ENCODE assay signal across 14 cellular contexts in the genomic region with DNA sequence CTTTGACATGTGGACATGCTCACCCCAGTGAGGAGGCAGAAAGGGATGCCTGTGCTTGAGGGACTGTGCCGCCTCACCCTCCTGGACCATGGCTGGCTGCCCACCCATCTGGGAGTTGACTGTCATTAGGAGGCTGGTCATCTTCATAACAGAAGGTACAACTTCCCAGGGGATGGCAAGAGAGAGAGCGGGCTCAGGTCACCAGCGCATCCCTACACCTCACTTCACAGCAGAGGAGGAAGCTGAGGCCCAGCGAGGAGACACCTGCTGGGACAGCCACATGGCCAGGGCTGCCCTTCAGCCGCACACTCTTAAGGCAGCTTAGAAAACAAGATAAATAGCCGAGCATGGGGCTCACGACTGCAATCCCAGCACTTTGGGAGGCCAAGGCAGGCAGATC. TPM values are rescaled to one million over a fixed set of nuclear protein-coding genes. Genes with fewer than 3 reads are reported as not detected.
DNase-seq lines count a peak whose midpoint lies in the region; ATAC-seq and TF ChIP-seq lines count a peak whose summit lies in the region.
"Had no signal": no experiment of that assay in that cellular context is flagged by ENCODE, and none has a peak within 500 bp of the region (broad histone marks: within the 10 kb centered on the region; RNA-seq: fewer than 3 reads in every experiment).

No MANE protein-coding gene starts in this region.

- H3K4me1 Mint-ChIP-seq in glutamatergic neuron (ENCODE audit: low read depth, unreplicated experiment): peaks cover 16% of the 10 kb centered on the region

- H3K9me3 ChIP-seq in left ventricle myocardium inferior (replicated peaks) (no peaks in the 10 kb centered on the region), right cardiac atrium (ENCODE audit: control insufficient read depth, low read length) (no peaks in the 10 kb centered on the region), esophagus muscularis mucosa (no peaks in the 10 kb centered on the region), gastrocnemius medialis (no peaks in the 10 kb centered on the region), vagina (no peaks in the 10 kb centered on the region)
- H3K9me3 ChIP-seq: BLaER1 treated with 17β-estradiol and CSF1 and Interleukin-3, amounts not matched to agents 10 nM and 100 nM had no signal

- no peak for DNase-seq in left ventricle myocardium inferior
- no peak for DNase-seq in right cardiac atrium
- DNase-seq in esophagus muscularis mucosa (ENCODE audit: extremely low spot score): no peak
- no peak for DNase-seq in gastrocnemius medialis
- no peak for DNase-seq in vagina (ENCODE audit: extremely low spot score in 2 of 2)
- DNase-seq in glutamatergic neuron: no peak
- DNase-seq: ACHN; CD4-positive, CD25-positive, alpha-beta regulatory T cell; DMS53; GM23248; H7 had no signal

- no peak for TF ChIP-seq EP300 in esophagus muscularis mucosa (IDR thresholded peaks at IDR 0.05)

- H3K4me3 ChIP-seq in left ventricle myocardium inferior (no peak overlapping the region), right cardiac atrium (ENCODE audit: low read length) (no peak overlapping the region), esophagus muscularis mucosa (no peak overlapping the region), gastrocnemius medialis (no peak overlapping the region), vagina (no peak overlapping the region)
- H3K4me3 ChIP-seq: BLaER1 treated with 17β-estradiol and CSF1 and Interleukin-3, amounts not matched to agents 10 nM and 100 nM; GM23248 had no signal

- 95% methylated on average over 7 of the region's 7 CpGs for WGBS in right cardiac atrium
- 96% methylated on average over 7 of the region's 7 CpGs for WGBS in esophagus muscularis mucosa

- peaks cover 7% of the 10 kb centered on the region for H3K27me3 Mint-ChIP-seq in glutamatergic neuron (ENCODE audit: unreplicated experiment)
- H3K27me3 Mint-ChIP-seq: CD4-positive, CD25-positive, alpha-beta regulatory T cell had no signal

- H3K27ac Mint-ChIP-seq in glutamatergic neuron (ENCODE audit: unreplicated experiment): no peak overlapping the region
- H3K27ac Mint-ChIP-seq: CD4-positive, CD25-positive, alpha-beta regulatory T cell had no signal

- TF ChIP-seq POLR2A in esophagus muscularis mucosa (IDR thresholded peaks at IDR 0.05; ENCODE audit: low read depth) (no peak), gastrocnemius medialis (IDR thresholded peaks at IDR 0.05) (no peak), vagina (IDR thresholded peaks at IDR 0.05) (no peak)

- ATAC-seq in right cardiac atrium: no peak
- no peak for ATAC-seq in gastrocnemius medialis
- ATAC-seq in GM19455 (IDR thresholded peaks at IDR 0.05; ENCODE audit: unreplicated experiment): no peak
- no peak for ATAC-seq in HG03025 (IDR thresholded peaks at IDR 0.05; ENCODE audit: low FRiP score, unreplicated experiment)

- H3K4me1 ChIP-seq in left ventricle myocardium inferior: peaks cover 54% of the 10 kb centered on the region
- H3K4me1 ChIP-seq in right cardiac atrium (ENCODE audit: control insufficient read depth, insufficient read depth, low read length): peaks cover 7% of the 10 kb centered on the region
- peaks cover 0 to 17% (median 16%) of the 10 kb centered on the region in 4 donors for H3K4me1 ChIP-seq in esophagus muscularis mucosa
- no peaks in the 10 kb centered on the region for H3K4me1 ChIP-seq in gastrocnemius medialis
- H3K4me1 ChIP-seq in vagina: peaks cover 47% of the 10 kb centered on the region

- H3K36me3 ChIP-seq in left ventricle myocardium inferior: no peaks in the 10 kb centered on the region
- H3K36me3 ChIP-seq in esophagus muscularis mucosa: no peaks in the 10 kb centered on the region
- no peaks in the 10 kb centered on the region for H3K36me3 ChIP-seq in gastrocnemius medialis
- H3K36me3 ChIP-seq in vagina: no peaks in the 10 kb centered on the region

- H3K4me3 Mint-ChIP-seq in glutamatergic neuron (ENCODE audit: unreplicated experiment): no peak overlapping the region
- H3K4me3 Mint-ChIP-seq: CD4-positive, CD25-positive, alpha-beta regulatory T cell had no signal

- in situ Hi-C loops in gastrocnemius medialis (cut with MboI; ENCODE audit: low sequenced_read_pairs in 4 of 4): no loop called here

- peak overlapping the region; percentile 75 for H3K27ac ChIP-seq in left ventricle myocardium inferior (replicated peaks)
- no peak overlapping the region for H3K27ac ChIP-seq in right cardiac atrium (ENCODE audit: low read length)
- peak overlapping the region in 3 of 4 donors; percentile 10 to 37 (median 19) for H3K27ac ChIP-seq in esophagus muscularis mucosa (replicated peaks in 1 of 4)
- H3K27ac ChIP-seq in gastrocnemius medialis: peak overlapping the region in 3 of 4 donors; percentile 54 to 69 (median 63)
- peak overlapping the region; percentile 71 for H3K27ac ChIP-seq in vagina
- H3K27ac ChIP-seq: BLaER1 treated with 17β-estradiol and CSF1 and Interleukin-3, amounts not matched to agents 10 nM and 100 nM; GM23248 had no signal

- H3K36me3 Mint-ChIP-seq in glutamatergic neuron (ENCODE audit: unreplicated experiment): no peaks in the 10 kb centered on the region

- H3K27me3 ChIP-seq in left ventricle myocardium inferior (ENCODE audit: low read depth) (no peaks in the 10 kb centered on the region), right cardiac atrium (ENCODE audit: control insufficient read depth, insufficient read depth) (no peaks in the 10 kb centered on the region), esophagus muscularis mucosa (no peaks in the 10 kb centered on the region), gastrocnemius medialis (no peaks in the 10 kb centered on the region), vagina (no peaks in the 10 kb centered on the region)
- H3K27me3 ChIP-seq: BLaER1 treated with 17β-estradiol and CSF1 and Interleukin-3, amounts not matched to agents 10 nM and 100 nM had no signal

- peaks cover 13% of the 10 kb centered on the region for H3K9me3 Mint-ChIP-seq in glutamatergic neuron (ENCODE audit: unreplicated experiment)
- H3K9me3 Mint-ChIP-seq: CD4-positive, CD25-positive, alpha-beta regulatory T cell had no signal

- TF ChIP-seq CTCF in left ventricle myocardium inferior (IDR thresholded peaks at IDR 0.05; ENCODE audit: borderline replicate concordance): no peak
- no peak for TF ChIP-seq CTCF in esophagus muscularis mucosa (IDR thresholded peaks at IDR 0.05)
- TF ChIP-seq CTCF in gastrocnemius medialis (IDR thresholded peaks at IDR 0.05 in 4 of 5, conservative IDR thresholded peaks at IDR 0.05 in 1 of 5): no peak
- TF ChIP-seq CTCF in vagina (IDR thresholded peaks at IDR 0.05): no peak
- no peak for TF ChIP-seq CTCF in glutamatergic neuron (IDR thresholded peaks at IDR 0.05; ENCODE audit: partially characterized antibody, unreplicated experiment)

- intact Hi-C loops in left ventricle myocardium inferior (cut with micrococcal nuclease): no loop called here
- intact Hi-C loops in right cardiac atrium (cut with DNase I): no loop called here
- intact Hi-C loops in esophagus muscularis mucosa (cut with DNase I): no loop called here
- intact Hi-C loops in gastrocnemius medialis (cut with DNase I; ENCODE audit: low total_unique reads): no loop called here
- intact Hi-C loops in vagina (cut with DNase I): no loop called here

RNA-seq across cellular contexts. Expression of a gene that starts 59.4 kb away (rescaled TPM):
- total RNA-seq in left ventricle myocardium inferior (12.8 TPM), right cardiac atrium (10 to 100 TPM; 11.7 to 30.4 (median 17.4) TPM), esophagus muscularis mucosa (10 to 100 TPM; 21.2 to 70.6 (median 53.8) TPM), gastrocnemius medialis (10 to 100 TPM in 2 of 4 donors, 1 to 10 TPM in 2; 3.9 to 16.6 (median 12.3) TPM), vagina (90.6 TPM), glutamatergic neuron (ENCODE audit: unreplicated experiment) (76.2 TPM)
- 17.1 TPM for polyA plus RNA-seq in right cardiac atrium
